ENCODE assay signal across 27 cellular contexts in the genomic region with DNA sequence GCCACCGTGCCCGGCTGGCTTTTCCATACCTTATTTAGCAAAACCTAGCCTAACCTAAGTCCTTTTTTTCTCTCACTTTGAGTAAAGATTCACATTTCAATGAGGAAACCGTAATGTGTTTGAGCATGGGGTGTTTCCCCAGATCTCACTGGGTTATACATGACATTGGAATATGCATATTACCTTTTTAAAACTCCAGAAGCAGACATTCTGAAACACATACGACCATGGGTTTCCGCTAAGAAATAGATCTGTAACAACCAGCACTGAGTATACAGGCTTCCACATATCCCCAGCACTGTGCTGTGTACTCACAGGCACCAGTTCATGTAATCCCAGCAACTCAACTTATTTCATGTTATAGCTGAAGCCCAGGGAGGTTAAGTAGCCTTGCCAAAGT. TPM values are rescaled to one million over a fixed set of nuclear protein-coding genes. Genes with fewer than 3 reads are reported as not detected.
DNase-seq lines count a peak whose midpoint lies in the region; ATAC-seq lines count a peak whose summit lies in the region.
"Had no signal": no experiment of that assay in that cellular context is flagged by ENCODE, and none has a peak within 500 bp of the region (broad histone marks: within the 10 kb centered on the region; RNA-seq: fewer than 3 reads in every experiment).

No MANE protein-coding gene starts in this region.

- ATAC-seq in T-helper 17 cell = no peak
- ATAC-seq in stimulated activated naive CD8-positive, alpha-beta T cell treated with anti-CD3 and anti-CD28 coated beads, Interleukin-15, Interleukin-2, amounts not matched to agents 100 U/mL and 50 U/mL, for 24 hours = peak; percentile 53
- ATAC-seq: activated CD4-positive, CD25-positive, alpha-beta regulatory T cell treated with anti-CD3 and anti-CD28 coated beads, Interleukin-2, amount 50 U/mL, for 24 hours; activated CD8-positive, alpha-beta memory T cell treated with anti-CD3 and anti-CD28 coated beads, Interleukin-2, amount 10 ng/mL, durations not matched to agents 7 days and 5 days; body of pancreas; heart left ventricle had no signal

- H3K27me3 ChIP-seq in HAP-1 (ENCODE audit: low read depth) = no peaks in the 10 kb centered on the region
- H3K27me3 ChIP-seq: body of pancreas, heart left ventricle, ovary, transverse colon had no signal

- 85 to 88% methylated on average over 4 of the region's 5 CpGs for WGBS in mesodermal cell (ENCODE audit: insufficient coverage in 2 of 2), 2 experiments

- H3K27ac Mint-ChIP-seq in activated CD4-positive, alpha-beta memory T cell treated with anti-CD3 and anti-CD28 coated beads for 36 hours = peak overlapping the region; percentile 39
- H3K27ac Mint-ChIP-seq in activated CD4-positive, alpha-beta memory T cell treated with anti-CD3 and anti-CD28 coated beads, Interleukin-2, amount 10 ng/mL, durations not matched to agents 7 days and 5 days = no peak overlapping the region
- peak overlapping the region; percentile 75 for H3K27ac Mint-ChIP-seq in T-helper 17 cell
- H3K27ac Mint-ChIP-seq: activated CD8-positive, alpha-beta memory T cell treated with anti-CD3 and anti-CD28 coated beads, Interleukin-2, amount 10 ng/mL, durations not matched to agents 7 days and 5 days; B cell; memory B cell; naive B cell had no signal

- no peaks in the 10 kb centered on the region for H3K36me3 Mint-ChIP-seq in activated CD4-positive, alpha-beta memory T cell treated with anti-CD3 and anti-CD28 coated beads for 36 hours
- H3K36me3 Mint-ChIP-seq in activated CD4-positive, alpha-beta memory T cell treated with anti-CD3 and anti-CD28 coated beads, Interleukin-2, amount 10 ng/mL, durations not matched to agents 7 days and 5 days (ENCODE audit: low read depth) = no peaks in the 10 kb centered on the region
- H3K36me3 Mint-ChIP-seq in T-helper 17 cell (ENCODE audit: low read depth) = no peaks in the 10 kb centered on the region
- H3K36me3 Mint-ChIP-seq: memory B cell had no signal

- no peaks in the 10 kb centered on the region for H3K9me3 Mint-ChIP-seq in activated CD4-positive, alpha-beta memory T cell treated with anti-CD3 and anti-CD28 coated beads for 36 hours
- H3K9me3 Mint-ChIP-seq in activated CD4-positive, alpha-beta memory T cell treated with anti-CD3 and anti-CD28 coated beads, Interleukin-2, amount 10 ng/mL, durations not matched to agents 7 days and 5 days = no peaks in the 10 kb centered on the region
- H3K9me3 Mint-ChIP-seq: memory B cell, naive B cell had no signal

- H3K27me3 Mint-ChIP-seq in activated CD4-positive, alpha-beta memory T cell treated with anti-CD3 and anti-CD28 coated beads for 36 hours = no peaks in the 10 kb centered on the region
- no peaks in the 10 kb centered on the region for H3K27me3 Mint-ChIP-seq in activated CD4-positive, alpha-beta memory T cell treated with anti-CD3 and anti-CD28 coated beads, Interleukin-2, amount 10 ng/mL, durations not matched to agents 7 days and 5 days
- H3K27me3 Mint-ChIP-seq in T-helper 17 cell = no peaks in the 10 kb centered on the region
- H3K27me3 Mint-ChIP-seq: activated CD8-positive, alpha-beta memory T cell treated with anti-CD3 and anti-CD28 coated beads, Interleukin-2, amount 10 ng/mL, durations not matched to agents 7 days and 5 days; B cell had no signal

- H3K4me3 ChIP-seq in mesodermal cell (ENCODE audit: extremely low read depth, insufficient read depth, low read length, poor library complexity, severe bottlenecking) = no peak overlapping the region
- no peak overlapping the region for H3K4me3 ChIP-seq in HAP-1
- H3K4me3 ChIP-seq: A549, body of pancreas, heart left ventricle, ovary, transverse colon had no signal

- H3K4me1 ChIP-seq in mesodermal cell (ENCODE audit: control insufficient read depth, insufficient read depth, low read length, poor library complexity, severe bottlenecking) (peaks cover 30% of the 10 kb centered on the region), HAP-1 (no peaks in the 10 kb centered on the region)

- POLR2A ChIA-PET in activated CD4-positive, alpha-beta memory T cell treated with anti-CD3 and anti-CD28 coated beads for 36 hours (lab: Charles Lee) = interaction anchor here (0.8 kb wide), 1 partner anchor 40 kb away, joined by 5 read pairs; no protein-coding TSS in a partner anchor
- POLR2A ChIA-PET in activated CD4-positive, alpha-beta memory T cell treated with anti-CD3 and anti-CD28 coated beads, Interleukin-2, amount 10 ng/mL, durations not matched to agents 7 days and 5 days (lab: Charles Lee) = no interaction called here

- no peaks in the 10 kb centered on the region for H3K9me3 ChIP-seq in T-helper 17 cell (ENCODE audit: control insufficient read depth, low read length, poor library complexity, severe bottlenecking)
- H3K9me3 ChIP-seq in mesodermal cell (ENCODE audit: control insufficient read depth, low read length) = no peaks in the 10 kb centered on the region
- no peaks in the 10 kb centered on the region for H3K9me3 ChIP-seq in HAP-1
- H3K9me3 ChIP-seq: A549, body of pancreas, heart left ventricle, ovary, transverse colon had no signal

- no peak for DNase-seq in activated CD4-positive, alpha-beta memory T cell treated with anti-CD3 and anti-CD28 coated beads for 36 hours
- DNase-seq in activated CD4-positive, alpha-beta memory T cell treated with anti-CD3 and anti-CD28 coated beads, Interleukin-2, amount 10 ng/mL, durations not matched to agents 7 days and 5 days = no peak
- DNase-seq in T-helper 17 cell (no peak), COR-L47 (lab: John Stamatoyannopoulos, UW) (no peak), HAP-1 (ENCODE audit: low spot score in 2 of 2) (no peak), T-helper 2 cell (no peak)
- DNase-seq in stimulated activated naive CD8-positive, alpha-beta T cell treated with anti-CD3 and anti-CD28 coated beads, Interleukin-15, Interleukin-2, amounts not matched to agents 100 U/mL and 50 U/mL, for 24 hours = no peak
- DNase-seq: activated CD8-positive, alpha-beta memory T cell treated with anti-CD3 and anti-CD28 coated beads, Interleukin-2, amount 10 ng/mL, durations not matched to agents 7 days and 5 days; body of pancreas; GDM1; GOT3; heart left ventricle; KG1; MM.1S; naive B cell; NCI-H1417 treated with DMSO at 0.1 percent for 48 hours; NCI-H82; stimulated activated CD4-positive, alpha-beta T cell treated with anti-CD3 and anti-CD28 coated beads, Interleukin-4, amount 100 ng/mL, for 1 hour; stimulated activated naive CD4-positive, alpha-beta T cell treated with Interleukin-2 at 50 U/mL for 16 hours; SW 1271; transverse colon had no signal

- peaks cover 42% of the 10 kb centered on the region for H3K4me1 Mint-ChIP-seq in activated CD4-positive, alpha-beta memory T cell treated with anti-CD3 and anti-CD28 coated beads for 36 hours (ENCODE audit: low read depth)
- H3K4me1 Mint-ChIP-seq in activated CD4-positive, alpha-beta memory T cell treated with anti-CD3 and anti-CD28 coated beads, Interleukin-2, amount 10 ng/mL, durations not matched to agents 7 days and 5 days = peaks cover 46% of the 10 kb centered on the region
- peaks cover 30% of the 10 kb centered on the region for H3K4me1 Mint-ChIP-seq in T-helper 17 cell
- H3K4me1 Mint-ChIP-seq: B cell, naive B cell had no signal

- in situ Hi-C loops in HAP-1 (cut with MboI; ENCODE audit: low sequenced_read_pairs) = no loop called here

- peak overlapping the region; percentile 55 for H3K27ac ChIP-seq in mesodermal cell (ENCODE audit: low read depth, low read length, severe bottlenecking)
- H3K27ac ChIP-seq: body of pancreas, ovary had no signal

- no peaks in the 10 kb centered on the region for H3K36me3 ChIP-seq in mesodermal cell (ENCODE audit: control insufficient read depth, insufficient read depth, low read length)
- no peaks in the 10 kb centered on the region for H3K36me3 ChIP-seq in HAP-1 (replicated peaks)
- H3K36me3 ChIP-seq: heart left ventricle, ovary, transverse colon had no signal

- no peak overlapping the region for H3K4me3 Mint-ChIP-seq in activated CD4-positive, alpha-beta memory T cell treated with anti-CD3 and anti-CD28 coated beads for 36 hours
- no peak overlapping the region for H3K4me3 Mint-ChIP-seq in activated CD4-positive, alpha-beta memory T cell treated with anti-CD3 and anti-CD28 coated beads, Interleukin-2, amount 10 ng/mL, durations not matched to agents 7 days and 5 days
- H3K4me3 Mint-ChIP-seq in T-helper 17 cell = no peak overlapping the region
- H3K4me3 Mint-ChIP-seq: activated CD8-positive, alpha-beta memory T cell treated with anti-CD3 and anti-CD28 coated beads, Interleukin-2, amount 10 ng/mL, durations not matched to agents 7 days and 5 days; B cell; memory B cell; naive B cell had no signal

- CTCF ChIA-PET in activated CD4-positive, alpha-beta memory T cell treated with anti-CD3 and anti-CD28 coated beads for 36 hours (lab: Charles Lee) = interaction anchor here (1.1 kb wide), 1 partner anchor 8 kb away, joined by 3 read pairs; no protein-coding TSS in a partner anchor
- CTCF ChIA-PET in activated CD4-positive, alpha-beta memory T cell treated with anti-CD3 and anti-CD28 coated beads, Interleukin-2, amount 10 ng/mL, durations not matched to agents 7 days and 5 days (lab: Charles Lee) = interaction anchor here (1.0 kb wide), 1 partner anchor 14 kb away, joined by 4 read pairs; no protein-coding TSS in a partner anchor

- intact Hi-C loops in activated CD4-positive, alpha-beta memory T cell treated with anti-CD3 and anti-CD28 coated beads for 36 hours (cut with micrococcal nuclease) = no loop called here

RNA-seq across cellular contexts. Expression of a gene that starts 41.0 kb away (rescaled TPM):
- total RNA-seq in activated CD4-positive, alpha-beta memory T cell treated with anti-CD3 and anti-CD28 coated beads for 36 hours = 100 to 1,000 TPM; 172 to 182 TPM
- 100 to 1,000 TPM in 1 of 2 experiments, 10 to 100 TPM in 1; 96.4 to 100 TPM for total RNA-seq in activated CD4-positive, alpha-beta memory T cell treated with anti-CD3 and anti-CD28 coated beads, Interleukin-2, amount 10 ng/mL, durations not matched to agents 7 days and 5 days
- 100 to 1,000 TPM; 114 to 153 TPM for total RNA-seq in T-helper 17 cell
- 27.5 TPM for polyA plus RNA-seq in mesodermal cell (2013, experiment 1 of 2)
- polyA plus RNA-seq in mesodermal cell (2013, experiment 2 of 2) = 28.4 TPM
